Comparison of ENCODE assay signal across 2 cellular contexts in genomic region chr7:99389772-99390171, GRCh38.
A peak's percentile ranks its signal among the peaks of the same experiment; 100 is the strongest.
TF ChIP-seq lines count a peak whose summit lies in the region.

No MANE protein-coding gene starts in this region.

TF ChIP-seq in GM12891, 5 proteins besides CTCF, POLR2A, EP300 and RAD21:
- TF ChIP-seq POLR2AphosphoS5 (IDR thresholded peaks at IDR 0.05; ENCODE audit: low read depth, low read length) = peak; percentile 39; the same call in 1 of the 2 replicates
- TF ChIP-seq SPI1 (IDR thresholded peaks at IDR 0.05; ENCODE audit: low read depth, low read length) = no peak
- TF ChIP-seq TAF1 (IDR thresholded peaks at IDR 0.05; ENCODE audit: low read depth, low read length) = no peak
- TF ChIP-seq POU2F2 (IDR thresholded peaks at IDR 0.05; ENCODE audit: low read depth, low read length) = no peak
- no peak for TF ChIP-seq PAX5 (IDR thresholded peaks at IDR 0.05; ENCODE audit: insufficient read depth, low read length, severe bottlenecking)
TF ChIP-seq in GM12891: peak in this region for 1.

TF ChIP-seq in GM12878, 131 proteins besides CTCF, POLR2A, EP300 and RAD21:
- TF ChIP-seq SKIL (IDR thresholded peaks at IDR 0.05; ENCODE audit: low read depth, poor library complexity, severe bottlenecking) (no peak), CHD1 (IDR thresholded peaks at IDR 0.05; ENCODE audit: low read depth, low read length) (no peak), HDAC6 (IDR thresholded peaks at IDR 0.05; ENCODE audit: unreplicated experiment) (no peak), DPF2 (IDR thresholded peaks at IDR 0.05) (no peak)
